Comparison of ENCODE assay signal across 18 cellular contexts in genomic region chr9:93513606-93514005, GRCh38.
"Had no signal": no experiment of that assay in that cellular context is flagged by ENCODE, and none has a peak within 500 bp of the region (broad histone marks: within the 10 kb centered on the region; RNA-seq: fewer than 3 reads in every experiment).

No MANE protein-coding gene starts in this region.

- H3K4me1 ChIP-seq: foreskin keratinocyte, prostate gland had no signal

- H3K4me3 Mint-ChIP-seq: activated CD4-positive, alpha-beta memory T cell treated with anti-CD3 and anti-CD28 coated beads, Interleukin-2, amount 10 ng/mL, durations not matched to agents 7 days and 5 days; activated T-cell treated with anti-CD3 and anti-CD28 coated beads, Interleukin-2, amount 50 U/mL, for 4 hours; nephron progenitor cell; stimulated activated naive CD8-positive, alpha-beta T cell treated with anti-CD3 and anti-CD28 coated beads, Interleukin-15, amount 100 ng/mL, for 72 hours; T-helper 2 cell treated with Interferon-gamma antibody and Interleukin-4, amounts not matched to agents 5 μg/mL and 100 μg/mL, for 36 hours had no signal

- H3K9me3 Mint-ChIP-seq: activated CD4-positive, alpha-beta memory T cell treated with anti-CD3 and anti-CD28 coated beads, Interleukin-2, amount 10 ng/mL, durations not matched to agents 7 days and 5 days; activated T-cell treated with anti-CD3 and anti-CD28 coated beads, Interleukin-2, amount 50 U/mL, for 4 hours; nephron progenitor cell; stimulated activated naive CD8-positive, alpha-beta T cell treated with anti-CD3 and anti-CD28 coated beads, Interleukin-15, amount 100 ng/mL, for 72 hours; T-helper 2 cell treated with Interferon-gamma antibody and Interleukin-4, amounts not matched to agents 5 μg/mL and 100 μg/mL, for 36 hours had no signal

- DNase-seq: activated CD4-positive, alpha-beta memory T cell treated with anti-CD3 and anti-CD28 coated beads, Interleukin-2, amount 10 ng/mL, durations not matched to agents 7 days and 5 days; activated CD4-positive, alpha-beta T cell treated with anti-CD3 and anti-CD28 coated beads for 4 hours; activated effector memory CD4-positive, alpha-beta T cell treated with anti-CD3 and anti-CD28 coated beads, Interleukin-2, amount 50 U/mL, for 16 hours; activated naive CD4-positive, alpha-beta T cell treated with anti-CD3 and anti-CD28 coated beads, Interleukin-2, amount 50 U/mL, for 16 hours; activated T-cell treated with anti-CD3 and anti-CD28 coated beads, Interleukin-2, amount 50 U/mL, for 4 hours; amniotic stem cell; foreskin keratinocyte; hypothalamus; left lung; mammary epithelial cell; midbrain; nephron progenitor cell; right cardiac atrium; stimulated activated naive CD8-positive, alpha-beta T cell treated with anti-CD3 and anti-CD28 coated beads, Interleukin-15, amount 100 ng/mL, for 72 hours; upper lobe of left lung had no signal

- H3K9me3 ChIP-seq: left lung, prostate gland, upper lobe of left lung had no signal

- H3K27ac ChIP-seq: foreskin keratinocyte, left lung, prostate gland, skin epidermis, upper lobe of left lung had no signal

- H3K27me3 Mint-ChIP-seq: activated CD4-positive, alpha-beta memory T cell treated with anti-CD3 and anti-CD28 coated beads, Interleukin-2, amount 10 ng/mL, durations not matched to agents 7 days and 5 days; stimulated activated naive CD8-positive, alpha-beta T cell treated with anti-CD3 and anti-CD28 coated beads, Interleukin-15, amount 100 ng/mL, for 72 hours had no signal

- H3K27me3 ChIP-seq: foreskin keratinocyte, left lung, upper lobe of left lung had no signal

- H3K36me3 ChIP-seq: prostate gland had no signal

- H3K4me3 ChIP-seq: left lung, prostate gland, skin epidermis, upper lobe of left lung had no signal

- ATAC-seq: activated T-cell treated with anti-CD3 and anti-CD28 coated beads, Interleukin-2, amount 50 U/mL, for 4 hours; foreskin keratinocyte; left lung; right cardiac atrium; stimulated activated naive CD8-positive, alpha-beta T cell treated with anti-CD3 and anti-CD28 coated beads, Interleukin-15, amount 100 ng/mL, for 72 hours had no signal
